Comparison of ENCODE assay signal across 1 cellular context in genomic region chr5:55568629-55569512, GRCh38.
TF ChIP-seq lines count a peak whose summit lies in the region.

No MANE protein-coding gene starts in this region.

TF ChIP-seq in K562, 482 proteins besides CTCF, POLR2A, EP300 and RAD21:
- TF ChIP-seq STAT5A (IDR thresholded peaks at IDR 0.05; ENCODE audit: borderline replicate concordance, low read length), result peak; percentile 44; the same call in 1 of the 2 replicates
- no peak for TF ChIP-seq DMBX1 (CRISPR knock-in tag; IDR thresholded peaks at IDR 0.05; ENCODE audit: borderline replicate concordance)
- no peak for TF ChIP-seq MEF2A (IDR thresholded peaks at IDR 0.05; ENCODE audit: control insufficient read depth, low read depth, low read length)
- TF ChIP-seq MYNN (IDR thresholded peaks at IDR 0.05), result no peak
- TF ChIP-seq MYNN (CRISPR knock-in tag; IDR thresholded peaks at IDR 0.05), result no peak
- peak; percentile 74 for TF ChIP-seq NFIC (IDR thresholded peaks at IDR 0.05)
- TF ChIP-seq E2F5 (CRISPR knock-in tag; IDR thresholded peaks at IDR 0.05), result no peak
- no peak for TF ChIP-seq XRCC3 (IDR thresholded peaks at IDR 0.05)
- no peak for TF ChIP-seq ZNF830 (CRISPR knock-in tag; IDR thresholded peaks at IDR 0.05)
- peak; percentile 31; the same call in 1 of the 2 replicates for TF ChIP-seq JUND (IDR thresholded peaks at IDR 0.05; ENCODE audit: borderline replicate concordance, low read depth, low read length)
- peak; percentile 54; the same call in 1 of the 3 replicates for TF ChIP-seq JUND (tag; IDR thresholded peaks at IDR 0.05; ENCODE audit: borderline replicate concordance, low read depth, low read length)
- no peak for TF ChIP-seq ZNF282 (CRISPR knock-in tag; IDR thresholded peaks at IDR 0.05)
- TF ChIP-seq RCOR1 (IDR thresholded peaks at IDR 0.05; ENCODE audit: borderline replicate concordance in 1 of 2, low read depth in 2 of 2, low read length in 2 of 2), result 0 out of 4 replicates have a peak, but pooled peaks of 1 of the 2 experiments have one; percentile 29
- TF ChIP-seq ATF3 (IDR thresholded peaks at IDR 0.05), result peak; percentile 11; the same call in 1 of the 2 replicates
- TF ChIP-seq ATF3 (CRISPR knock-in tag; conservative IDR thresholded peaks at IDR 0.05), result no peak
- TF ChIP-seq CTBP1 (IDR thresholded peaks at IDR 0.05; ENCODE audit: borderline replicate concordance), result peak; percentile 76
- no peak for TF ChIP-seq ZNF174 (CRISPR knock-in tag; IDR thresholded peaks at IDR 0.05)
- TF ChIP-seq ZNF408 (CRISPR knock-in tag; IDR thresholded peaks at IDR 0.05; ENCODE audit: low read depth), result no peak
- no peak for TF ChIP-seq KLF16 (IDR thresholded peaks at IDR 0.05)
- no peak for TF ChIP-seq CREBBP (IDR thresholded peaks at IDR 0.05; ENCODE audit: low read depth, low read length)
- TF ChIP-seq NFIX (CRISPR knock-in tag; IDR thresholded peaks at IDR 0.05; ENCODE audit: low read depth), result no peak
- no peak for TF ChIP-seq TOE1 (IDR thresholded peaks at IDR 0.05; ENCODE audit: borderline replicate concordance)
- no peak for TF ChIP-seq TOE1 (CRISPR knock-in tag; IDR thresholded peaks at IDR 0.05; ENCODE audit: borderline replicate concordance, low read depth)
- no peak for TF ChIP-seq CBX3 (IDR thresholded peaks at IDR 0.05; ENCODE audit: borderline replicate concordance in 1 of 2, low read length in 2 of 2)
- TF ChIP-seq CTCFL (IDR thresholded peaks at IDR 0.05; ENCODE audit: borderline replicate concordance, insufficient read depth, low read depth, low read length, poor library complexity, severe bottlenecking), result no peak
- no peak for TF ChIP-seq ZNF133 (CRISPR knock-in tag; IDR thresholded peaks at IDR 0.05)
- peak; percentile 53; the same call in 1 of the 2 replicates for TF ChIP-seq ATF7 (IDR thresholded peaks at IDR 0.05)
- TF ChIP-seq FOXJ3 (CRISPR knock-in tag; IDR thresholded peaks at IDR 0.05), result no peak
- no peak for TF ChIP-seq NCOA2 (IDR thresholded peaks at IDR 0.05; ENCODE audit: partially characterized antibody in 2 of 2)
